ENCODE assay signal across 8 cellular contexts in genomic region chr20:2521369-2522305, GRCh38. TPM values are rescaled to one million over a fixed set of nuclear protein-coding genes. Genes with fewer than 3 reads are reported as not detected.
DNase-seq lines count a peak whose midpoint lies in the region; ATAC-seq and TF ChIP-seq lines count a peak whose summit lies in the region.

No MANE protein-coding gene starts in this region.

- TF ChIP-seq CTCF in epithelial cell of proximal tubule (conservative IDR thresholded peaks at IDR 0.05; ENCODE audit: low read depth, low read length) (peak; percentile 92), neural crest cell (conservative IDR thresholded peaks at IDR 0.05) (peak; percentile 87)

- H3K36me3 Mint-ChIP-seq in activated CD8-positive, alpha-beta T cell treated with anti-CD3 and anti-CD28 coated beads, Interleukin-2, amount 10 ng/mL, durations not matched to agents 7 days and 5 days (ENCODE audit: low read depth): no peaks in the 10 kb centered on the region
- no peaks in the 10 kb centered on the region for H3K36me3 Mint-ChIP-seq in neural crest cell (ENCODE audit: low read depth)

- peak; percentile 49 for DNase-seq in NCI-H510A treated with DMSO at 0.1 percent for 48 hours (lab: John Stamatoyannopoulos, UW)
- DNase-seq in NCI-H510A (lab: John Stamatoyannopoulos, UW): no peak
- peak; percentile 9 for DNase-seq in NCI-H1092 treated with DMSO at 0.1 percent for 48 hours (lab: John Stamatoyannopoulos, UW)
- peak; percentile 66 for DNase-seq in activated CD8-positive, alpha-beta T cell treated with anti-CD3 and anti-CD28 coated beads, Interleukin-2, amount 10 ng/mL, durations not matched to agents 7 days and 5 days
- DNase-seq in epithelial cell of proximal tubule (ENCODE audit: low read depth): no peak
- DNase-seq in neural crest cell (ENCODE audit: low read depth, low spot score): peak; percentile 67

- peaks cover 26% of the 10 kb centered on the region for H3K4me1 Mint-ChIP-seq in activated CD8-positive, alpha-beta T cell treated with anti-CD3 and anti-CD28 coated beads, Interleukin-2, amount 10 ng/mL, durations not matched to agents 7 days and 5 days (ENCODE audit: low read depth)
- peaks cover 13% of the 10 kb centered on the region for H3K4me1 Mint-ChIP-seq in neural crest cell

- peaks cover 12% of the 10 kb centered on the region for H3K27me3 Mint-ChIP-seq in activated CD8-positive, alpha-beta T cell treated with anti-CD3 and anti-CD28 coated beads, Interleukin-2, amount 10 ng/mL, durations not matched to agents 7 days and 5 days (ENCODE audit: low read depth)
- peaks cover 80% of the 10 kb centered on the region for H3K27me3 Mint-ChIP-seq in neural crest cell (ENCODE audit: low read depth)

- no peak for ATAC-seq in activated CD8-positive, alpha-beta T cell treated with anti-CD3 and anti-CD28 coated beads, Interleukin-2, amount 10 ng/mL, durations not matched to agents 7 days and 5 days
- ATAC-seq in GM19324 (IDR thresholded peaks at IDR 0.05; ENCODE audit: low FRiP score, unreplicated experiment) (no peak), HG02840 (IDR thresholded peaks at IDR 0.05; ENCODE audit: low FRiP score, unreplicated experiment) (no peak)

- POLR2A ChIA-PET in activated CD8-positive, alpha-beta T cell treated with anti-CD3 and anti-CD28 coated beads, Interleukin-2, amount 10 ng/mL, durations not matched to agents 7 days and 5 days (lab: Charles Lee): interaction anchor here (0.8 to 2.2 kb wide), 5 partner anchors 13 to 143 kb away, joined by 3 to 11 read pairs (median 4); partner anchors contain the start of genes IDH3B, SNRPB and ZNF343

- CTCF ChIA-PET in activated CD8-positive, alpha-beta T cell treated with anti-CD3 and anti-CD28 coated beads, Interleukin-2, amount 10 ng/mL, durations not matched to agents 7 days and 5 days (lab: Charles Lee): interaction anchor here (0.6 to 5.0 kb wide), 59 partner anchors 9 to 1147 kb away, joined by 3 to 51 read pairs (median 4); partner anchors contain the start of genes IDH3B, NOP56, SNRPB and STK35

- no peak overlapping the region for H3K4me3 ChIP-seq in epithelial cell of proximal tubule (ENCODE audit: low read depth, low read length)

- no peaks in the 10 kb centered on the region for H3K9me3 Mint-ChIP-seq in activated CD8-positive, alpha-beta T cell treated with anti-CD3 and anti-CD28 coated beads, Interleukin-2, amount 10 ng/mL, durations not matched to agents 7 days and 5 days (ENCODE audit: insufficient read depth)
- H3K9me3 Mint-ChIP-seq in neural crest cell: no peaks in the 10 kb centered on the region

- H3K4me3 Mint-ChIP-seq in activated CD8-positive, alpha-beta T cell treated with anti-CD3 and anti-CD28 coated beads, Interleukin-2, amount 10 ng/mL, durations not matched to agents 7 days and 5 days: no peak overlapping the region
- peak overlapping the region; percentile 45 for H3K4me3 Mint-ChIP-seq in neural crest cell

- no peak overlapping the region for H3K27ac Mint-ChIP-seq in activated CD8-positive, alpha-beta T cell treated with anti-CD3 and anti-CD28 coated beads, Interleukin-2, amount 10 ng/mL, durations not matched to agents 7 days and 5 days
- no peak overlapping the region for H3K27ac Mint-ChIP-seq in neural crest cell (ENCODE audit: unreplicated experiment)

RNA-seq across cellular contexts. Expression of gene ZNF343, which starts 12.9 kb away (rescaled TPM):
- total RNA-seq in activated CD8-positive, alpha-beta T cell treated with anti-CD3 and anti-CD28 coated beads, Interleukin-2, amount 10 ng/mL, durations not matched to agents 7 days and 5 days: 1 to 10 TPM; 8.7 to 9.0 TPM
- 4.1 and 6.9 TPM in 2 replicates for total RNA-seq in epithelial cell of proximal tubule
- 9.1 and 12.8 TPM in 2 replicates for total RNA-seq in neural crest cell

RNA-seq across cellular contexts. Expression of gene TMC2, which starts 14.7 kb away (rescaled TPM):
- total RNA-seq in activated CD8-positive, alpha-beta T cell treated with anti-CD3 and anti-CD28 coated beads, Interleukin-2, amount 10 ng/mL, durations not matched to agents 7 days and 5 days: not detected
- not detected in 2 replicates for total RNA-seq in epithelial cell of proximal tubule
- not detected in 2 replicates for total RNA-seq in neural crest cell

RNA-seq across cellular contexts. Expression of gene SNRPB, which starts 51.0 kb away (rescaled TPM):
- total RNA-seq in activated CD8-positive, alpha-beta T cell treated with anti-CD3 and anti-CD28 coated beads, Interleukin-2, amount 10 ng/mL, durations not matched to agents 7 days and 5 days: 100 to 1,000 TPM; 338 to 339 TPM
- total RNA-seq in epithelial cell of proximal tubule: 541 and 1,065 TPM in 2 replicates
- 385 and 391 TPM in 2 replicates for total RNA-seq in neural crest cell

Comparison
In these comparisons a context has a peak if more than half of its experiments do, and no peak if none do; other contexts are left out.
1. DNase-seq: peak in NCI-H510A treated with DMSO at 0.1 percent for 48 hours (single experiment), NCI-H1092 treated with DMSO at 0.1 percent for 48 hours (single experiment), activated CD8-positive, alpha-beta T cell treated with anti-CD3 and anti-CD28 coated beads, Interleukin-2, amount 10 ng/mL, durations not matched to agents 7 days and 5 days (single experiment) and neural crest cell (single experiment); none in NCI-H510A (single experiment) and epithelial cell of proximal tubule (single experiment).